In genomic region chr10:69696073-69696731, GRCh38 we compare ENCODE assay signal across 8 cellular contexts.
DNase-seq lines count a peak whose midpoint lies in the region; ATAC-seq and TF ChIP-seq lines count a peak whose summit lies in the region.

No MANE protein-coding gene starts in this region.

- CTCF ChIA-PET in activated naive CD4-positive, alpha-beta T cell treated with anti-CD3 and anti-CD28 coated beads for 36 hours (lab: Charles Lee) = interaction anchor here (1.0 to 2.7 kb wide), 4 partner anchors 19 to 218 kb away, joined by 3 to 14 read pairs (median 4); no protein-coding TSS in a partner anchor

- H3K4me1 Mint-ChIP-seq in activated naive CD4-positive, alpha-beta T cell treated with anti-CD3 and anti-CD28 coated beads for 36 hours (ENCODE audit: low read depth) = no peaks in the 10 kb centered on the region
- H3K4me1 Mint-ChIP-seq in chondrocyte (ENCODE audit: low read depth) = peaks cover 16% of the 10 kb centered on the region

- H3K36me3 Mint-ChIP-seq in activated naive CD4-positive, alpha-beta T cell treated with anti-CD3 and anti-CD28 coated beads for 36 hours (ENCODE audit: low read depth) = no peaks in the 10 kb centered on the region
- H3K36me3 Mint-ChIP-seq in chondrocyte (ENCODE audit: low read depth) = no peaks in the 10 kb centered on the region

- H3K4me3 Mint-ChIP-seq in activated naive CD4-positive, alpha-beta T cell treated with anti-CD3 and anti-CD28 coated beads for 36 hours = no peak overlapping the region
- no peak overlapping the region for H3K4me3 Mint-ChIP-seq in chondrocyte (ENCODE audit: unreplicated experiment)

- intact Hi-C loops in activated naive CD4-positive, alpha-beta T cell treated with anti-CD3 and anti-CD28 coated beads for 36 hours (cut with micrococcal nuclease) = loop anchor here (1.0 kb wide), 1 partner anchor 104 kb away; no protein-coding TSS in a partner anchor

- peaks cover 13% of the 10 kb centered on the region for H3K27me3 Mint-ChIP-seq in activated naive CD4-positive, alpha-beta T cell treated with anti-CD3 and anti-CD28 coated beads for 36 hours (ENCODE audit: low read depth)
- no peaks in the 10 kb centered on the region for H3K27me3 Mint-ChIP-seq in chondrocyte (ENCODE audit: low read depth)

- peak; percentile 39 for DNase-seq in activated naive CD4-positive, alpha-beta T cell treated with anti-CD3 and anti-CD28 coated beads for 36 hours
- no peak for DNase-seq in activated naive CD4-positive, alpha-beta T cell (lab: John Stamatoyannopoulos, UW)
- DNase-seq in NCI-H226 = peak; percentile 73
- no peak for DNase-seq in chondrocyte (ENCODE audit: low spot score)
- DNase-seq in lung microvascular endothelial cell (ENCODE audit: low read depth in 2 of 2) = peak; percentile 84 to 88
- no peak for DNase-seq in central memory CD4-positive, alpha-beta T cell

- H3K9me3 Mint-ChIP-seq in activated naive CD4-positive, alpha-beta T cell treated with anti-CD3 and anti-CD28 coated beads for 36 hours = no peaks in the 10 kb centered on the region
- H3K9me3 Mint-ChIP-seq in chondrocyte (ENCODE audit: low read depth) = peaks cover 3% of the 10 kb centered on the region

- no peak overlapping the region for H3K27ac Mint-ChIP-seq in activated naive CD4-positive, alpha-beta T cell treated with anti-CD3 and anti-CD28 coated beads for 36 hours
- H3K27ac Mint-ChIP-seq in chondrocyte (ENCODE audit: unreplicated experiment) = peak overlapping the region; percentile 84

- TF ChIP-seq CTCF in chondrocyte (IDR thresholded peaks at IDR 0.05) = peak; percentile 89

- ATAC-seq in HG03135 (IDR thresholded peaks at IDR 0.05; ENCODE audit: unreplicated experiment) (no peak), GM19452 (IDR thresholded peaks at IDR 0.05; ENCODE audit: unreplicated experiment) (no peak)

Comparison
In these comparisons a context has a peak if more than half of its experiments do, and no peak if none do; other contexts are left out.
1. DNase-seq: peak in activated naive CD4-positive, alpha-beta T cell treated with anti-CD3 and anti-CD28 coated beads for 36 hours (single experiment), NCI-H226 (single experiment) and lung microvascular endothelial cell (2 of 2); none in activated naive CD4-positive, alpha-beta T cell (0 of 4), chondrocyte (single experiment) and central memory CD4-positive, alpha-beta T cell (single experiment).